In the genomic region with DNA sequence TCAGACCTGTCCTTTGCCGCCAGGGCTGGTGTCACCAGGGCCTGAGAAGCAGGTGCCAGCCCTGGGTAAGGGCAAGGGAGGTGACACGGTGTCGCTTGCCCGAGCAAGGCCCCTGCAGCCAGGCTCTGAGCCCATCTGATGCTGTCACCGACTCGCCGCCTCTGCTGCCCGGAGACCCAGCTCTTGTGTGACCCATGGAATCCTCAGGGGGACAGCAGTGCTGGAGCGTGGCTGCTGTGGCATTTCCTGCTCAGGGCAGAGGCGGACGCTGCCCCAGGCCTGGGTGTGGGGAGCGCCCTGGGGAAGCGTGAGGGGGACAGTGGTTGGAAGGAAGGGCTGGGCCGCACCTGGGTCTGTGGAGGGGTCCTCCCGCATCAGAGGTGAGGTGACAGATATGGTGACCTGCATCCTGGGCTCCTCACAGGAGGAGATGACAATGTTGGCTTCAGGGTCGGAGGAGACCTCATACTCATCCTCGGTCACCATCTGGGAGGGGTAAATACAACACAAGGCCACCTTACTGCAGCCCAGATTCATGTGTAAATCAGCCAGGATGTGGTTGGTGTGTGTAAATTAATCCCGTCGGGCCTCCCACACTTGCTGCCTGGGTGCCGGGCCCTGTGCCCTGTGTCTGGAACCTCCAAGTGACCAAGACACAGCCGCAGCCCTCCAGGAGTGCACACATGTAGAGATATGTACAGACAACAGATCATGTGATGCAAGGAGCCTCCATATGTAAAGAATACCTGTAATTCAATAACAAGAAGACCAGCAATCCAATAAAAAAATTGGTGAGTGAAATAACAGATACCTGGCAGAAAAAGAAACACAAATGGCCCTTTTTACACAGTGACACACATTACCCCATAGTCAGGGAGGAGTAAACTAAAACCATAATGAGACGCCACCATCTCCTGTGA, we compare ENCODE assay signal across 13 cellular contexts. TPM values are rescaled to one million over a fixed set of nuclear protein-coding genes. Genes with fewer than 3 reads are reported as not detected.
DNase-seq lines count a peak whose midpoint lies in the region; ATAC-seq and TF ChIP-seq lines count a peak whose summit lies in the region.
"Had no signal": no experiment of that assay in that cellular context is flagged by ENCODE, and none has a peak within 500 bp of the region (broad histone marks: within the 10 kb centered on the region; RNA-seq: fewer than 3 reads in every experiment).

No MANE protein-coding gene starts in this region.

- ATAC-seq in activated CD4-positive, alpha-beta T cell treated with anti-CD3 and anti-CD28 coated beads for 36 hours = no peak
- ATAC-seq: psoas muscle had no signal

- no peak overlapping the region for H3K4me3 Mint-ChIP-seq in activated CD4-positive, alpha-beta T cell treated with anti-CD3 and anti-CD28 coated beads for 36 hours
- H3K4me3 Mint-ChIP-seq in activated naive CD8-positive, alpha-beta T cell treated with anti-CD3 and anti-CD28 coated beads for 36 hours = no peak overlapping the region

- H3K36me3 Mint-ChIP-seq in activated CD4-positive, alpha-beta T cell treated with anti-CD3 and anti-CD28 coated beads for 36 hours (ENCODE audit: low read depth) = no peaks in the 10 kb centered on the region
- no peaks in the 10 kb centered on the region for H3K36me3 Mint-ChIP-seq in activated naive CD8-positive, alpha-beta T cell treated with anti-CD3 and anti-CD28 coated beads for 36 hours

- H3K79me2 ChIP-seq in parathyroid adenoma = no peaks in the 10 kb centered on the region

- intact Hi-C loops in activated CD4-positive, alpha-beta T cell treated with anti-CD3 and anti-CD28 coated beads for 36 hours (cut with DNase I, micrococcal nuclease) = loop anchor here (2.0 kb wide), 2 partner anchors 15 to 51 kb away; partner anchors contain the start of gene MRPL54 (in 1 of the 2)

- peak overlapping the region; percentile 96 for H3K27ac Mint-ChIP-seq in activated CD4-positive, alpha-beta T cell treated with anti-CD3 and anti-CD28 coated beads for 36 hours
- peak overlapping the region; percentile 69 for H3K27ac Mint-ChIP-seq in activated naive CD8-positive, alpha-beta T cell treated with anti-CD3 and anti-CD28 coated beads for 36 hours

- POLR2A ChIA-PET in activated CD4-positive, alpha-beta T cell treated with anti-CD3 and anti-CD28 coated beads for 36 hours (lab: Charles Lee) = interaction anchor here (1.7 kb wide), 1 partner anchor 51 kb away, joined by 6 read pairs; the partner anchor contains the start of gene MRPL54

- CTCF ChIA-PET in activated CD4-positive, alpha-beta T cell treated with anti-CD3 and anti-CD28 coated beads for 36 hours (lab: Charles Lee) = interaction anchor here (0.7 to 2.1 kb wide), 3 partner anchors 8 to 52 kb away, joined by 3 to 12 read pairs (median 4); partner anchors contain the start of gene APBA3

- H3K9me3 ChIP-seq in parathyroid adenoma (ENCODE audit: control insufficient read depth, low read length) = no peaks in the 10 kb centered on the region
- H3K9me3 ChIP-seq: psoas muscle, suprapubic skin had no signal

- peaks cover 50% of the 10 kb centered on the region for H3K4me1 Mint-ChIP-seq in activated CD4-positive, alpha-beta T cell treated with anti-CD3 and anti-CD28 coated beads for 36 hours
- peaks cover 49% of the 10 kb centered on the region for H3K4me1 Mint-ChIP-seq in activated naive CD8-positive, alpha-beta T cell treated with anti-CD3 and anti-CD28 coated beads for 36 hours

- H3K4me1 ChIP-seq in parathyroid adenoma = no peaks in the 10 kb centered on the region
- H3K4me1 ChIP-seq: psoas muscle had no signal

- TF ChIP-seq CTCF in parathyroid adenoma (IDR thresholded peaks at IDR 0.05) = no peak

- H3K9ac ChIP-seq in parathyroid adenoma = no peak overlapping the region

- no peaks in the 10 kb centered on the region for H3K36me3 ChIP-seq in parathyroid adenoma (ENCODE audit: control insufficient read depth, insufficient read depth, low read length)
- H3K36me3 ChIP-seq: brain microvascular endothelial cell, suprapubic skin had no signal

- no peak overlapping the region for H3K4me2 ChIP-seq in parathyroid adenoma (ENCODE audit: low read length)

- H2AFZ ChIP-seq in parathyroid adenoma = no peak overlapping the region

- H3K27ac ChIP-seq in parathyroid adenoma = peak overlapping the region; percentile 54
- H3K27ac ChIP-seq: 22Rv1, brain microvascular endothelial cell, epithelial cell of prostate, suprapubic skin had no signal

- H3K9me3 Mint-ChIP-seq in activated CD4-positive, alpha-beta T cell treated with anti-CD3 and anti-CD28 coated beads for 36 hours (ENCODE audit: low read depth) = no peaks in the 10 kb centered on the region
- peaks cover 1% of the 10 kb centered on the region for H3K9me3 Mint-ChIP-seq in activated naive CD8-positive, alpha-beta T cell treated with anti-CD3 and anti-CD28 coated beads for 36 hours

- no peaks in the 10 kb centered on the region for H3K27me3 ChIP-seq in parathyroid adenoma (ENCODE audit: control insufficient read depth, insufficient read depth, low read length)
- H3K27me3 ChIP-seq: brain microvascular endothelial cell had no signal

- no peaks in the 10 kb centered on the region for H3K27me3 Mint-ChIP-seq in activated CD4-positive, alpha-beta T cell treated with anti-CD3 and anti-CD28 coated beads for 36 hours
- H3K27me3 Mint-ChIP-seq in activated naive CD8-positive, alpha-beta T cell treated with anti-CD3 and anti-CD28 coated beads for 36 hours = no peaks in the 10 kb centered on the region

- H3K4me3 ChIP-seq in parathyroid adenoma (ENCODE audit: low read depth, low read length) = no peak overlapping the region
- H3K4me3 ChIP-seq: psoas muscle, suprapubic skin had no signal

- DNase-seq in activated CD4-positive, alpha-beta T cell treated with anti-CD3 and anti-CD28 coated beads for 36 hours = no peak
- DNase-seq in activated CD4-positive, alpha-beta T cell treated with anti-CD3 and anti-CD28 coated beads for 1 hour = no peak
- DNase-seq in activated naive CD8-positive, alpha-beta T cell treated with anti-CD3 and anti-CD28 coated beads for 36 hours = no peak
- no peak for DNase-seq in AG08396 (ENCODE audit: low spot score)
- DNase-seq in effector CD8-positive, alpha-beta T cell (lab: John Stamatoyannopoulos, UW) = no peak
- DNase-seq: brain microvascular endothelial cell, mesendoderm, NCI-H446 treated with DMSO at 0.1 percent for 48 hours, psoas muscle had no signal

RNA-seq across cellular contexts. Expression of gene MATK, which starts 27.6 kb away (rescaled TPM):
- 10 to 100 TPM; 24.3 to 30.1 TPM for total RNA-seq in activated CD4-positive, alpha-beta T cell treated with anti-CD3 and anti-CD28 coated beads for 36 hours
- total RNA-seq in activated naive CD8-positive, alpha-beta T cell treated with anti-CD3 and anti-CD28 coated beads for 36 hours = 10 to 100 TPM; 32.1 to 33.8 TPM

RNA-seq across cellular contexts. Expression of gene RAX2, which starts 41.7 kb away (rescaled TPM):
- total RNA-seq in activated CD4-positive, alpha-beta T cell treated with anti-CD3 and anti-CD28 coated beads for 36 hours = not detected
- not detected for total RNA-seq in activated naive CD8-positive, alpha-beta T cell treated with anti-CD3 and anti-CD28 coated beads for 36 hours
- total RNA-seq: psoas muscle, suprapubic skin had no signal

RNA-seq across cellular contexts. Expression of gene MRPL54, which starts 51.3 kb away (rescaled TPM):
- 10 to 100 TPM; 54.8 to 63.9 TPM for total RNA-seq in activated CD4-positive, alpha-beta T cell treated with anti-CD3 and anti-CD28 coated beads for 36 hours
- 10 to 100 TPM; 76.9 to 81.5 TPM for total RNA-seq in activated naive CD8-positive, alpha-beta T cell treated with anti-CD3 and anti-CD28 coated beads for 36 hours

RNA-seq across cellular contexts. Expression of gene APBA3, which starts 52.2 kb away (rescaled TPM):
- total RNA-seq in activated CD4-positive, alpha-beta T cell treated with anti-CD3 and anti-CD28 coated beads for 36 hours = 10 to 100 TPM; 29.8 to 37.1 TPM
- 10 to 100 TPM; 21.4 to 21.9 TPM for total RNA-seq in activated naive CD8-positive, alpha-beta T cell treated with anti-CD3 and anti-CD28 coated beads for 36 hours

RNA-seq across cellular contexts. Expression of gene ZFR2, which starts 55.1 kb away (rescaled TPM):
- total RNA-seq in activated CD4-positive, alpha-beta T cell treated with anti-CD3 and anti-CD28 coated beads for 36 hours = under 1 TPM; 0.23 to 0.51 TPM
- under 1 TPM; 0.54 to 0.84 TPM for total RNA-seq in activated naive CD8-positive, alpha-beta T cell treated with anti-CD3 and anti-CD28 coated beads for 36 hours
- total RNA-seq: psoas muscle had no signal
